In the genomic region with DNA sequence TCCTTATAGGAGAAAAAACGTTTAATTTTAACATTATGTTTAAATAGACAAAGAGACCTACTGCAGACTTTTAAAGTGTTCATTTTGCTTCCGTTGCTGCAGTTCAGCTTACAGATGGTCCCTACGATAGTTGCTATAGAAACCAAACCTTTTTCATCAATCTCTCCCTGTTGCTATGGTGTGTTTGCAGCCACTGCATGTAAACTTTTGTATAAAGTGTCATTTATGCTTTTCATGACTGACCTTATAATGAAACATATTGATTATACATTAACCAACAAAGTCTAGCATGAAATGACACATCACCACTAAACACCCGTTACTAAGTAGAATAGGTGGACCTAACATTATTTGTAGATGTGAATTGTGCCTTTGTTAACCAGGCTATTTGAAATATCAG, we compare ENCODE assay signal across 15 cellular contexts.
DNase-seq lines count a peak whose midpoint lies in the region; ATAC-seq and TF ChIP-seq lines count a peak whose summit lies in the region.
"Had no signal": no experiment of that assay in that cellular context is flagged by ENCODE, and none has a peak within 500 bp of the region (broad histone marks: within the 10 kb centered on the region; RNA-seq: fewer than 3 reads in every experiment).

No MANE protein-coding gene starts in this region.

- peaks cover 0 to 52% (median 36%) of the 10 kb centered on the region in 4 donors for H3K4me1 ChIP-seq in sigmoid colon
- no peaks in the 10 kb centered on the region for H3K4me1 ChIP-seq in right lobe of liver
- H3K4me1 ChIP-seq: colonic mucosa had no signal

- ATAC-seq in right lobe of liver (no peak), GM18909 (IDR thresholded peaks at IDR 0.05; ENCODE audit: poor library complexity, unreplicated experiment) (no peak)

- peak; percentile 80 for DNase-seq in DMS53 (lab: John Stamatoyannopoulos, UW)
- DNase-seq in DMS53 treated with DMSO at 0.1 percent for 48 hours (lab: John Stamatoyannopoulos, UW; ENCODE audit: unreplicated experiment): no peak
- DNase-seq in NCI-H526 treated with DMSO at 0.1 percent for 48 hours (lab: John Stamatoyannopoulos, UW): peak; percentile 13
- DNase-seq in dorsolateral prefrontal cortex: no peak
- DNase-seq in sigmoid colon: no peak
- DNase-seq in right lobe of liver: no peak
- DNase-seq in C1 segment of cervical spinal cord (lab: John Stamatoyannopoulos, UW): no peak
- DNase-seq: activated CD4-positive, alpha-beta T cell treated with anti-CD3 and anti-CD28 coated beads, Interleukin-2, amount 50 U/mL, for 1 hour; colonic mucosa; MM.1S; NCI-H1930; NCI-H524 treated with DMSO at 0.1 percent for 48 hours; PC-9; upper lobe of left lung had no signal

- no peak for TF ChIP-seq EP300 in sigmoid colon (IDR thresholded peaks at IDR 0.05)

- TF ChIP-seq POLR2A in sigmoid colon (IDR thresholded peaks at IDR 0.05) (no peak), right lobe of liver (IDR thresholded peaks at IDR 0.05) (no peak)

- intact Hi-C loops in dorsolateral prefrontal cortex (cut with DNase I) (no loop called here), sigmoid colon (cut with DNase I) (loop anchor here (5.0 kb wide), 1 partner anchor 287 kb away; no protein-coding TSS in a partner anchor), right lobe of liver (cut with DNase I) (no loop called here)

- H3K27ac ChIP-seq in dorsolateral prefrontal cortex: no peak overlapping the region
- H3K27ac ChIP-seq in sigmoid colon: peak overlapping the region; percentile 75 to 88 (median 82)
- H3K27ac ChIP-seq in right lobe of liver: no peak overlapping the region
- H3K27ac ChIP-seq: colonic mucosa, PC-9, upper lobe of left lung had no signal

- H3K27me3 ChIP-seq in dorsolateral prefrontal cortex (peaks cover 0 to 24% (median 0%) of the 10 kb centered on the region in 45 donors), sigmoid colon (no peaks in the 10 kb centered on the region), right lobe of liver (no peaks in the 10 kb centered on the region)
- H3K27me3 ChIP-seq: colonic mucosa, upper lobe of left lung had no signal

- H3K9me3 ChIP-seq in sigmoid colon: no peaks in the 10 kb centered on the region
- no peaks in the 10 kb centered on the region for H3K9me3 ChIP-seq in right lobe of liver
- H3K9me3 ChIP-seq: colonic mucosa, upper lobe of left lung had no signal

- no peak for TF ChIP-seq CTCF in dorsolateral prefrontal cortex (IDR thresholded peaks at IDR 0.05 in 54 of 56, conservative IDR thresholded peaks at IDR 0.05 in 2 of 56; ENCODE audit: low read depth in 1 of 56, partially characterized antibody in 56 of 56)
- no peak for TF ChIP-seq CTCF in sigmoid colon (IDR thresholded peaks at IDR 0.05)
- no peak for TF ChIP-seq CTCF in right lobe of liver (IDR thresholded peaks at IDR 0.05)

- H3K36me3 ChIP-seq in sigmoid colon (no peaks in the 10 kb centered on the region), right lobe of liver (no peaks in the 10 kb centered on the region)
- H3K36me3 ChIP-seq: colonic mucosa, upper lobe of left lung had no signal

- 5 to 21% methylated on average over 4 of the region's 4 CpGs for WGBS in sigmoid colon, 2 donors
- WGBS in right lobe of liver (ENCODE audit: insufficient coverage, low coverage, low lambda C conversion rate, missing lambda C conversion rate): 23% methylated on average over 4 of the region's 4 CpGs

- peak overlapping the region in 32 of 59 donors; percentile 0 to 49 (median 34) for H3K4me3 ChIP-seq in dorsolateral prefrontal cortex
- H3K4me3 ChIP-seq in sigmoid colon: peak overlapping the region in 2 of 4 donors; percentile 20 to 29
- H3K4me3 ChIP-seq in right lobe of liver: no peak overlapping the region
- H3K4me3 ChIP-seq: colonic mucosa, PC-9, upper lobe of left lung had no signal

Comparison
In these comparisons a context has a peak if more than half of its experiments do, and no peak if none do; other contexts are left out.
1. DNase-seq: peak in DMS53 (single experiment) and NCI-H526 treated with DMSO at 0.1 percent for 48 hours (single experiment); none in DMS53 treated with DMSO at 0.1 percent for 48 hours (single experiment), dorsolateral prefrontal cortex (0 of 10), sigmoid colon (single experiment), right lobe of liver (0 of 3) and C1 segment of cervical spinal cord (0 of 14).
2. H3K27ac ChIP-seq: peak in sigmoid colon (4 of 4); none in dorsolateral prefrontal cortex (0 of 59) and right lobe of liver (0 of 3).
3. H3K4me3 ChIP-seq: peak in dorsolateral prefrontal cortex (32 of 59); none in right lobe of liver (0 of 3).